In the genomic region with DNA sequence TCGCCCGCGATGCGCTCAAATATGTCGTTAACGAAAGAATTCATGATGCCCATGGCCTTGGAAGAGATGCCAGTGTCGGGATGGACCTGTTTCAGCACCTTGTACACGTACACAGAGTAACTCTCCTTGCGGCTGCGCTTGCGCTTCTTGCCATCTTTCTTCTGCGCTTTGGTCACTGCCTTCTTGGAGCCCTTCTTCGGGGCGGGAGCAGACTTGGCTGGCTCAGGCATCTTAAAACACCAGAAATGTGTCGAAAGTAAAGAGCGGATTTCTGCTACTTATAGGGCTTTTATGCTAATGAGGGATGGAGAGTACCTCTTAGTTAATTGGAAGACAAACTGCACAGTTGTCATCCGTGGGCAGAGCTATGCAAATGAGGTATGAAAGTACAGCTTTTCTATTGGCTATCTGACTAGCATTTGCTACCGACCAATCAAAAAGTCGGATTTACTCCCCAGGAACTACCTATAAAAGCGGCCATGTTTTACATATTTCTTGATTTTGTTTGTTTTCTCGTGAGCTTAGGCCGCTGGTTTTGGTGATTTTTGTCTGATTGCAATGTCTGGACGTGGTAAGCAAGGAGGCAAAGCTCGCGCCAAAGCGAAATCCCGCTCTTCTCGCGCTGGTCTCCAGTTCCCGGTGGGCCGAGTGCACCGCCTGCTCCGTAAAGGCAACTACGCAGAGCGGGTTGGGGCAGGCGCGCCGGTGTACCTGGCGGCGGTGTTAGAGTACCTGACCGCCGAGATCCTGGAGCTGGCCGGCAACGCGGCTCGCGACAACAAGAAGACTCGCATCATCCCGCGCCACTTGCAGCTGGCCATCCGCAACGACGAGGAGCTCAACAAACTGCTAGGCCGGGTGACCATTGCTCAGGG, we compare ENCODE assay signal across 1 cellular context.
A peak's percentile ranks its signal among the peaks of the same experiment; 100 is the strongest.
TF ChIP-seq lines count a peak whose summit lies in the region.

No MANE protein-coding gene starts in this region.

TF ChIP-seq in K562, 482 proteins besides CTCF, POLR2A, EP300 and RAD21 (continued from another document and continues in another):
- TF ChIP-seq, protein P1, sequence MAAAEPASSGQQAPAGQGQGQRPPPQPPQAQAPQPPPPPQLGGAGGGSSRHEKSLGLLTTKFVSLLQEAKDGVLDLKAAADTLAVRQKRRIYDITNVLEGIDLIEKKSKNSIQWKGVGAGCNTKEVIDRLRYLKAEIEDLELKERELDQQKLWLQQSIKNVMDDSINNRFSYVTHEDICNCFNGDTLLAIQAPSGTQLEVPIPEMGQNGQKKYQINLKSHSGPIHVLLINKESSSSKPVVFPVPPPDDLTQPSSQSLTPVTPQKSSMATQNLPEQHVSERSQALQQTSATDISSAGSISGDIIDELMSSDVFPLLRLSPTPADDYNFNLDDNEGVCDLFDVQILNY (CRISPR knock-in tag; IDR thresholded peaks at IDR 0.05), result peak; percentile 97
- TF ChIP-seq SRF (CRISPR knock-in tag; IDR thresholded peaks at IDR 0.05), result 0 out of 4 replicates have a peak, but pooled peaks of 1 of the 2 experiments have one; percentile 17
- no peak for TF ChIP-seq KDM2B (CRISPR knock-in tag; IDR thresholded peaks at IDR 0.05)
- TF ChIP-seq CTBP1 (IDR thresholded peaks at IDR 0.05; ENCODE audit: borderline replicate concordance), result peak; percentile 42; the same call in 1 of the 2 replicates
- TF ChIP-seq HMGN3 (IDR thresholded peaks at IDR 0.05; ENCODE audit: borderline replicate concordance, extremely low read depth, insufficient read length, low read depth, low read length), result peak; percentile 60
- TF ChIP-seq, protein P2, sequence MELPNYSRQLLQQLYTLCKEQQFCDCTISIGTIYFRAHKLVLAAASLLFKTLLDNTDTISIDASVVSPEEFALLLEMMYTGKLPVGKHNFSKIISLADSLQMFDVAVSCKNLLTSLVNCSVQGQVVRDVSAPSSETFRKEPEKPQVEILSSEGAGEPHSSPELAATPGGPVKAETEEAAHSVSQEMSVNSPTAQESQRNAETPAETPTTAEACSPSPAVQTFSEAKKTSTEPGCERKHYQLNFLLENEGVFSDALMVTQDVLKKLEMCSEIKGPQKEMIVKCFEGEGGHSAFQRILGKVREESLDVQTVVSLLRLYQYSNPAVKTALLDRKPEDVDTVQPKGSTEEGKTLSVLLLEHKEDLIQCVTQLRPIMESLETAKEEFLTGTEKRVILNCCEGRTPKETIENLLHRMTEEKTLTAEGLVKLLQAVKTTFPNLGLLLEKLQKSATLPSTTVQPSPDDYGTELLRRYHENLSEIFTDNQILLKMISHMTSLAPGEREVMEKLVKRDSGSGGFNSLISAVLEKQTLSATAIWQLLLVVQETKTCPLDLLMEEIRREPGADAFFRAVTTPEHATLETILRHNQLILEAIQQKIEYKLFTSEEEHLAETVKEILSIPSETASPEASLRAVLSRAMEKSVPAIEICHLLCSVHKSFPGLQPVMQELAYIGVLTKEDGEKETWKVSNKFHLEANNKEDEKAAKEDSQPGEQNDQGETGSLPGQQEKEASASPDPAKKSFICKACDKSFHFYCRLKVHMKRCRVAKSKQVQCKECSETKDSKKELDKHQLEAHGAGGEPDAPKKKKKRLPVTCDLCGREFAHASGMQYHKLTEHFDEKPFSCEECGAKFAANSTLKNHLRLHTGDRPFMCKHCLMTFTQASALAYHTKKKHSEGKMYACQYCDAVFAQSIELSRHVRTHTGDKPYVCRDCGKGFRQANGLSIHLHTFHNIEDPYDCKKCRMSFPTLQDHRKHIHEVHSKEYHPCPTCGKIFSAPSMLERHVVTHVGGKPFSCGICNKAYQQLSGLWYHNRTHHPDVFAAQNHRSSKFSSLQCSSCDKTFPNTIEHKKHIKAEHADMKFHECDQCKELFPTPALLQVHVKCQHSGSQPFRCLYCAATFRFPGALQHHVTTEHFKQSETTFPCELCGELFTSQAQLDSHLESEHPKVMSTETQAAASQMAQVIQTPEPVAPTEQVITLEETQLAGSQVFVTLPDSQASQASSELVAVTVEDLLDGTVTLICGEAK (IDR thresholded peaks at IDR 0.05), result no peak; the same call in 1 of the 2 replicates
- TF ChIP-seq, protein P2 (CRISPR knock-in tag; IDR thresholded peaks at IDR 0.05), result peak; percentile 66; the same call in 1 of the 2 replicates
- TF ChIP-seq, protein P3, sequence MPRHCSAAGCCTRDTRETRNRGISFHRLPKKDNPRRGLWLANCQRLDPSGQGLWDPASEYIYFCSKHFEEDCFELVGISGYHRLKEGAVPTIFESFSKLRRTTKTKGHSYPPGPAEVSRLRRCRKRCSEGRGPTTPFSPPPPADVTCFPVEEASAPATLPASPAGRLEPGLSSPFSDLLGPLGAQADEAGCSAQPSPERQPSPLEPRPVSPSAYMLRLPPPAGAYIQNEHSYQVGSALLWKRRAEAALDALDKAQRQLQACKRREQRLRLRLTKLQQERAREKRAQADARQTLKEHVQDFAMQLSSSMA (CRISPR knock-in tag; IDR thresholded peaks at IDR 0.05), result no peak
- no peak for TF ChIP-seq ZNF384 (IDR thresholded peaks at IDR 0.05; ENCODE audit: low read depth, low read length)
- peak; percentile 99 for TF ChIP-seq SUPT5H (IDR thresholded peaks at IDR 0.05)
- TF ChIP-seq, protein P4, sequence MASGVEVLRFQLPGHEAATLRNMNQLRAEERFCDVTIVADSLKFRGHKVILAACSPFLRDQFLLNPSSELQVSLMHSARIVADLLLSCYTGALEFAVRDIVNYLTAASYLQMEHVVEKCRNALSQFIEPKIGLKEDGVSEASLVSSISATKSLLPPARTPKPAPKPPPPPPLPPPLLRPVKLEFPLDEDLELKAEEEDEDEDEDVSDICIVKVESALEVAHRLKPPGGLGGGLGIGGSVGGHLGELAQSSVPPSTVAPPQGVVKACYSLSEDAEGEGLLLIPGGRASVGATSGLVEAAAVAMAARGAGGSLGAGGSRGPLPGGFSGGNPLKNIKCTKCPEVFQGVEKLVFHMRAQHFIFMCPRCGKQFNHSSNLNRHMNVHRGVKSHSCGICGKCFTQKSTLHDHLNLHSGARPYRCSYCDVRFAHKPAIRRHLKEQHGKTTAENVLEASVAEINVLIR (CRISPR knock-in tag; IDR thresholded peaks at IDR 0.05), result no peak
- no peak for TF ChIP-seq MAFG (tag; conservative IDR thresholded peaks at IDR 0.05)
- peak; percentile 32 to 90 (median 78) for TF ChIP-seq YY1 (IDR thresholded peaks at IDR 0.05; ENCODE audit: borderline replicate concordance in 1 of 3, control insufficient read depth in 1 of 3, extremely low read depth in 1 of 3, insufficient read depth in 3 of 3, insufficient read length in 1 of 3, insufficient replicate concordance in 2 of 3, low read depth in 1 of 3, low read length in 2 of 3)
- TF ChIP-seq CSDE1 (IDR thresholded peaks at IDR 0.05), result peak in 1 of 2 experiments; percentile 57; a peak in 1 of 4 replicates
- TF ChIP-seq RFX7 (CRISPR knock-in tag; IDR thresholded peaks at IDR 0.05), result 0 out of 2 replicates have a peak, but pooled peaks have one; percentile 65
- peak; percentile 82 for TF ChIP-seq ELF1 (tag; IDR thresholded peaks at IDR 0.05)
- TF ChIP-seq ZNF586 (CRISPR knock-in tag; conservative IDR thresholded peaks at IDR 0.05), result no peak
- TF ChIP-seq, protein P5, sequence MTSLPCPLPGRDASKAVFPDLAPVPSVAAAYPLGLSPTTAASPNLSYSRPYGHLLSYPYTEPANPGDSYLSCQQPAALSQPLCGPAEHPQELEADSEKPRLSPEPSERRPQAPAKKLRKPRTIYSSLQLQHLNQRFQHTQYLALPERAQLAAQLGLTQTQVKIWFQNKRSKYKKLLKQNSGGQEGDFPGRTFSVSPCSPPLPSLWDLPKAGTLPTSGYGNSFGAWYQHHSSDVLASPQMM (CRISPR knock-in tag; IDR thresholded peaks at IDR 0.05), result no peak
- TF ChIP-seq, protein P6, sequence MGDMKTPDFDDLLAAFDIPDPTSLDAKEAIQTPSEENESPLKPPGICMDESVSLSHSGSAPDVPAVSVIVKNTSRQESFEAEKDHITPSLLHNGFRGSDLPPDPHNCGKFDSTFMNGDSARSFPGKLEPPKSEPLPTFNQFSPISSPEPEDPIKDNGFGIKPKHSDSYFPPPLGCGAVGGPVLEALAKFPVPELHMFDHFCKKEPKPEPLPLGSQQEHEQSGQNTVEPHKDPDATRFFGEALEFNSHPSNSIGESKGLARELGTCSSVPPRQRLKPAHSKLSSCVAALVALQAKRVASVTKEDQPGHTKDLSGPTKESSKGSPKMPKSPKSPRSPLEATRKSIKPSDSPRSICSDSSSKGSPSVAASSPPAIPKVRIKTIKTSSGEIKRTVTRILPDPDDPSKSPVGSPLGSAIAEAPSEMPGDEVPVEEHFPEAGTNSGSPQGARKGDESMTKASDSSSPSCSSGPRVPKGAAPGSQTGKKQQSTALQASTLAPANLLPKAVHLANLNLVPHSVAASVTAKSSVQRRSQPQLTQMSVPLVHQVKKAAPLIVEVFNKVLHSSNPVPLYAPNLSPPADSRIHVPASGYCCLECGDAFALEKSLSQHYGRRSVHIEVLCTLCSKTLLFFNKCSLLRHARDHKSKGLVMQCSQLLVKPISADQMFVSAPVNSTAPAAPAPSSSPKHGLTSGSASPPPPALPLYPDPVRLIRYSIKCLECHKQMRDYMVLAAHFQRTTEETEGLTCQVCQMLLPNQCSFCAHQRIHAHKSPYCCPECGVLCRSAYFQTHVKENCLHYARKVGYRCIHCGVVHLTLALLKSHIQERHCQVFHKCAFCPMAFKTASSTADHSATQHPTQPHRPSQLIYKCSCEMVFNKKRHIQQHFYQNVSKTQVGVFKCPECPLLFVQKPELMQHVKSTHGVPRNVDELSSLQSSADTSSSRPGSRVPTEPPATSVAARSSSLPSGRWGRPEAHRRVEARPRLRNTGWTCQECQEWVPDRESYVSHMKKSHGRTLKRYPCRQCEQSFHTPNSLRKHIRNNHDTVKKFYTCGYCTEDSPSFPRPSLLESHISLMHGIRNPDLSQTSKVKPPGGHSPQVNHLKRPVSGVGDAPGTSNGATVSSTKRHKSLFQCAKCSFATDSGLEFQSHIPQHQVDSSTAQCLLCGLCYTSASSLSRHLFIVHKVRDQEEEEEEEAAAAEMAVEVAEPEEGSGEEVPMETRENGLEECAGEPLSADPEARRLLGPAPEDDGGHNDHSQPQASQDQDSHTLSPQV (IDR thresholded peaks at IDR 0.05), result no peak
- TF ChIP-seq SNRNP70 (optimal IDR thresholded peaks at IDR 0.05; ENCODE audit: low read depth, low read length), result peak; percentile 95
- TF ChIP-seq, protein P7, sequence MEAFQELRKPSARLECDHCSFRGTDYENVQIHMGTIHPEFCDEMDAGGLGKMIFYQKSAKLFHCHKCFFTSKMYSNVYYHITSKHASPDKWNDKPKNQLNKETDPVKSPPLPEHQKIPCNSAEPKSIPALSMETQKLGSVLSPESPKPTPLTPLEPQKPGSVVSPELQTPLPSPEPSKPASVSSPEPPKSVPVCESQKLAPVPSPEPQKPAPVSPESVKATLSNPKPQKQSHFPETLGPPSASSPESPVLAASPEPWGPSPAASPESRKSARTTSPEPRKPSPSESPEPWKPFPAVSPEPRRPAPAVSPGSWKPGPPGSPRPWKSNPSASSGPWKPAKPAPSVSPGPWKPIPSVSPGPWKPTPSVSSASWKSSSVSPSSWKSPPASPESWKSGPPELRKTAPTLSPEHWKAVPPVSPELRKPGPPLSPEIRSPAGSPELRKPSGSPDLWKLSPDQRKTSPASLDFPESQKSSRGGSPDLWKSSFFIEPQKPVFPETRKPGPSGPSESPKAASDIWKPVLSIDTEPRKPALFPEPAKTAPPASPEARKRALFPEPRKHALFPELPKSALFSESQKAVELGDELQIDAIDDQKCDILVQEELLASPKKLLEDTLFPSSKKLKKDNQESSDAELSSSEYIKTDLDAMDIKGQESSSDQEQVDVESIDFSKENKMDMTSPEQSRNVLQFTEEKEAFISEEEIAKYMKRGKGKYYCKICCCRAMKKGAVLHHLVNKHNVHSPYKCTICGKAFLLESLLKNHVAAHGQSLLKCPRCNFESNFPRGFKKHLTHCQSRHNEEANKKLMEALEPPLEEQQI (IDR thresholded peaks at IDR 0.05), result peak; percentile 10; the same call in 1 of the 2 replicates
- TF ChIP-seq TSC22D4 (tag; IDR thresholded peaks at IDR 0.05), result no peak
- no peak for TF ChIP-seq ZNF583 (CRISPR knock-in tag; IDR thresholded peaks at IDR 0.05)
- TF ChIP-seq SIX5 (IDR thresholded peaks at IDR 0.05; ENCODE audit: borderline replicate concordance in 1 of 2, insufficient read depth in 1 of 2, low read depth in 1 of 2, low read length in 2 of 2), result no peak
- no peak for TF ChIP-seq PHB2 (IDR thresholded peaks at IDR 0.05; ENCODE audit: low read depth)
- TF ChIP-seq TCF3 (CRISPR knock-in tag; IDR thresholded peaks at IDR 0.05), result no peak
- peak; percentile 96 for TF ChIP-seq KDM5B (IDR thresholded peaks at IDR 0.05; ENCODE audit: insufficient replicate concordance, low read depth, low read length)
- TF ChIP-seq, protein P8, sequence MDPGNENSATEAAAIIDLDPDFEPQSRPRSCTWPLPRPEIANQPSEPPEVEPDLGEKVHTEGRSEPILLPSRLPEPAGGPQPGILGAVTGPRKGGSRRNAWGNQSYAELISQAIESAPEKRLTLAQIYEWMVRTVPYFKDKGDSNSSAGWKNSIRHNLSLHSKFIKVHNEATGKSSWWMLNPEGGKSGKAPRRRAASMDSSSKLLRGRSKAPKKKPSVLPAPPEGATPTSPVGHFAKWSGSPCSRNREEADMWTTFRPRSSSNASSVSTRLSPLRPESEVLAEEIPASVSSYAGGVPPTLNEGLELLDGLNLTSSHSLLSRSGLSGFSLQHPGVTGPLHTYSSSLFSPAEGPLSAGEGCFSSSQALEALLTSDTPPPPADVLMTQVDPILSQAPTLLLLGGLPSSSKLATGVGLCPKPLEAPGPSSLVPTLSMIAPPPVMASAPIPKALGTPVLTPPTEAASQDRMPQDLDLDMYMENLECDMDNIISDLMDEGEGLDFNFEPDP (CRISPR knock-in tag; IDR thresholded peaks at IDR 0.05), result no peak
- TF ChIP-seq DACH1 (IDR thresholded peaks at IDR 0.05; ENCODE audit: partially characterized antibody), result no peak
